Comparison of ENCODE assay signal across 14 cellular contexts in genomic region chr2:236169151-236169721, GRCh38. TPM values are rescaled to one million over a fixed set of nuclear protein-coding genes. Genes with fewer than 3 reads are reported as not detected.
DNase-seq lines count a peak whose midpoint lies in the region; ATAC-seq and TF ChIP-seq lines count a peak whose summit lies in the region.
"Had no signal": no experiment of that assay in that cellular context is flagged by ENCODE, and none has a peak within 500 bp of the region (broad histone marks: within the 10 kb centered on the region; RNA-seq: fewer than 3 reads in every experiment).

No MANE protein-coding gene starts in this region.

- peak overlapping the region; percentile 62 for H3K4me3 ChIP-seq in HUES64 (ENCODE audit: low read length)
- H3K4me3 ChIP-seq: skin epidermis had no signal

- peaks cover 11% of the 10 kb centered on the region; the same call in 1 of the 2 replicates for H3K36me3 ChIP-seq in HUES64 (ENCODE audit: insufficient read depth, low read length)
- H3K36me3 ChIP-seq: tibial artery had no signal

- peaks cover 100% of the 10 kb centered on the region for H3K27me3 ChIP-seq in HUES64 (ENCODE audit: insufficient read depth, low read length)

- no peak overlapping the region for H3K27ac Mint-ChIP-seq in nephron
- H3K27ac Mint-ChIP-seq in naive thymus-derived CD8-positive, alpha-beta T cell, result no peak overlapping the region

- H3K27ac ChIP-seq in HUES64 (ENCODE audit: low read depth, low read length), result no peak overlapping the region
- H3K27ac ChIP-seq: skin epidermis, tibial artery had no signal

- DNase-seq in NCI-H2081 (lab: John Stamatoyannopoulos, UW) (peak; percentile 17 to 45), NCI-H2081 treated with DMSO at 0.1 percent for 48 hours (lab: John Stamatoyannopoulos, UW) (no peak), dermis blood vessel endothelial cell (peak; percentile 54), NCI-H69 (lab: John Stamatoyannopoulos, UW) (no peak)
- no peak for DNase-seq in naive thymus-derived CD8-positive, alpha-beta T cell
- no peak for DNase-seq in stimulated activated CD4-positive, alpha-beta T cell treated with anti-CD3 and anti-CD28 coated beads, Interleukin-2, amount 100 ng/mL, for 24 hours
- DNase-seq: activated naive CD4-positive, alpha-beta T cell treated with anti-CD3 and anti-CD28 coated beads, Interleukin-2, amount 50 U/mL, for 16 hours; naive B cell; SIG-M5; tibial artery had no signal

- no peak overlapping the region for H3K9ac ChIP-seq in HUES64 (ENCODE audit: low read depth, low read length)

- H3K4me1 ChIP-seq in HUES64 (ENCODE audit: insufficient read depth, low read length), result peaks cover 46% of the 10 kb centered on the region

- POLR2A ChIA-PET in naive thymus-derived CD8-positive, alpha-beta T cell (lab: Charles Lee), result no interaction called here

- H3K4me1 Mint-ChIP-seq in nephron, result peaks cover 47% of the 10 kb centered on the region
- peaks cover 7 to 30% (median 18%) of the 10 kb centered on the region in 4 donors for H3K4me1 Mint-ChIP-seq in naive thymus-derived CD8-positive, alpha-beta T cell

- H3K4me3 Mint-ChIP-seq in nephron, result peak overlapping the region; percentile 44 to 70 (median 68)
- H3K4me3 Mint-ChIP-seq in naive thymus-derived CD8-positive, alpha-beta T cell, result peak overlapping the region in 1 of 10 donors; percentile 20

- peaks cover 96% of the 10 kb centered on the region for H3K27me3 Mint-ChIP-seq in nephron (ENCODE audit: low read depth)
- H3K27me3 Mint-ChIP-seq in naive thymus-derived CD8-positive, alpha-beta T cell, result peaks cover 36 to 68% (median 53%) of the 10 kb centered on the region in 5 donors

- ATAC-seq in naive thymus-derived CD8-positive, alpha-beta T cell, result no peak
- ATAC-seq: activated CD4-positive, CD25-positive, alpha-beta regulatory T cell treated with anti-CD3 and anti-CD28 coated beads, Interleukin-2, amount 50 U/mL, for 24 hours had no signal

- H3K36me3 Mint-ChIP-seq in nephron (ENCODE audit: low read depth), result no peaks in the 10 kb centered on the region
- H3K36me3 Mint-ChIP-seq in naive thymus-derived CD8-positive, alpha-beta T cell, result peaks cover 0 to 4% (median 0%) of the 10 kb centered on the region in 3 donors
- H3K36me3 Mint-ChIP-seq: naive B cell had no signal

- WGBS in HUES64, result 1% methylated on average over 34 of the region's 36 CpGs

- H3K9me3 ChIP-seq in HUES64 (ENCODE audit: insufficient read depth, low read depth, low read length), result no peaks in the 10 kb centered on the region
- H3K9me3 ChIP-seq: tibial artery had no signal

- H3K9me3 Mint-ChIP-seq in nephron, result no peaks in the 10 kb centered on the region
- no peaks in the 10 kb centered on the region for H3K9me3 Mint-ChIP-seq in naive thymus-derived CD8-positive, alpha-beta T cell

- no peak for TF ChIP-seq CTCF in nephron (IDR thresholded peaks at IDR 0.05; ENCODE audit: unreplicated experiment in 3 of 3)

RNA-seq across cellular contexts. Expression of gene GBX2, which starts 1.1 kb away (rescaled TPM):
- 37.4 TPM for polyA plus RNA-seq in HUES64 (2013, experiment 1 of 2)
- 59.0 TPM for polyA plus RNA-seq in HUES64 (2013, experiment 2 of 2)
- total RNA-seq in dermis blood vessel endothelial cell, result 0.34 and 1.1 TPM in 2 replicates
- total RNA-seq in naive thymus-derived CD8-positive, alpha-beta T cell, result not detected
- not detected for polyA plus RNA-seq in naive thymus-derived CD8-positive, alpha-beta T cell

Comparison
In these comparisons a context has a peak if more than half of its experiments do, and no peak if none do; other contexts are left out.
1. DNase-seq: peak in NCI-H2081 (2 of 2) and dermis blood vessel endothelial cell (single experiment); none in NCI-H2081 treated with DMSO at 0.1 percent for 48 hours (single experiment), naive thymus-derived CD8-positive, alpha-beta T cell (0 of 10), NCI-H69 (single experiment) and stimulated activated CD4-positive, alpha-beta T cell treated with anti-CD3 and anti-CD28 coated beads, Interleukin-2, amount 100 ng/mL, for 24 hours (0 of 2).